In the genomic region with DNA sequence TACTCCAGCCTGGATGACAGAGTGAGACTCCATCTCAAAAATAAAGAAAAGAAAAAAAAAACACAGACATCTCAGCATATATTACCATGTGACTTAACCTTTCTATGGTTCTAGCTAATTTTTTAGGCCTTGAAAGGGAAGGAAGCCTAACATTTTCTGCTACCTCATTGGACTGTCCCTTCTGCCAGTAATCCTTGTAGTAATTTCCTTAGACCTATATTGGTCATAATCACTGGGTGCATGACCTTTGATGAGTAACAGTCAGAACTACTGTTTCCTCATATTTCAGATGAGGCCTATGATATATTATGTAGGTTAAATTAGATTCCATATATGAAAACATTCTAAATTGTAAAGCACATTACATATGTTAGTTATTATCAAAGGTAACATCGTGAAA, we compare ENCODE assay signal across 14 cellular contexts.
DNase-seq lines count a peak whose midpoint lies in the region; ATAC-seq and TF ChIP-seq lines count a peak whose summit lies in the region.
"Had no signal": no experiment of that assay in that cellular context is flagged by ENCODE, and none has a peak within 500 bp of the region (broad histone marks: within the 10 kb centered on the region; RNA-seq: fewer than 3 reads in every experiment).

No MANE protein-coding gene starts in this region.

- peak overlapping the region; percentile 11 for H3K4me3 Mint-ChIP-seq in activated naive CD4-positive, alpha-beta T cell treated with anti-CD3 and anti-CD28 coated beads, Interleukin-2, amount 50 U/mL, for 24 hours
- no peak overlapping the region for H3K4me3 Mint-ChIP-seq in stimulated activated naive CD8-positive, alpha-beta T cell treated with anti-CD3 and anti-CD28 coated beads, Interleukin-15, Interleukin-2, amounts not matched to agents 100 ng/mL and 50 ng/mL, for 24 hours

- H3K36me3 ChIP-seq in brain microvascular endothelial cell (replicated peaks) = no peaks in the 10 kb centered on the region
- H3K36me3 ChIP-seq: gastrocnemius medialis, right atrium auricular region had no signal

- no peak overlapping the region for H3K27ac Mint-ChIP-seq in activated naive CD4-positive, alpha-beta T cell treated with anti-CD3 and anti-CD28 coated beads, Interleukin-2, amount 50 U/mL, for 24 hours
- peak overlapping the region; percentile 68 for H3K27ac Mint-ChIP-seq in stimulated activated naive CD8-positive, alpha-beta T cell treated with anti-CD3 and anti-CD28 coated beads, Interleukin-15, Interleukin-2, amounts not matched to agents 100 ng/mL and 50 ng/mL, for 24 hours

- no peak overlapping the region for H3K27ac ChIP-seq in brain microvascular endothelial cell
- H3K27ac ChIP-seq: gastrocnemius medialis, HL-60, right atrium auricular region had no signal

- DNase-seq in activated naive CD4-positive, alpha-beta T cell treated with anti-CD3 and anti-CD28 coated beads, Interleukin-2, amount 50 U/mL, for 16 hours = no peak
- peak; percentile 12 for DNase-seq in brain microvascular endothelial cell
- no peak for DNase-seq in ecto neural progenitor cell (ENCODE audit: low spot score)
- DNase-seq: activated CD4-positive, alpha-beta T cell treated with anti-CD3 and anti-CD28 coated beads, Interleukin-2, amount 50 U/mL, for 1 hour; gastrocnemius medialis; NCI-H2081 treated with DMSO at 0.1 percent for 48 hours; RPMI8226 had no signal

- peaks cover 19% of the 10 kb centered on the region for H3K4me1 Mint-ChIP-seq in activated naive CD4-positive, alpha-beta T cell treated with anti-CD3 and anti-CD28 coated beads, Interleukin-2, amount 50 U/mL, for 24 hours
- H3K4me1 Mint-ChIP-seq in stimulated activated naive CD8-positive, alpha-beta T cell treated with anti-CD3 and anti-CD28 coated beads, Interleukin-15, Interleukin-2, amounts not matched to agents 100 ng/mL and 50 ng/mL, for 24 hours (ENCODE audit: low read depth) = peaks cover 39% of the 10 kb centered on the region

- no peak overlapping the region for H3K4me3 ChIP-seq in brain microvascular endothelial cell (ENCODE audit: low read depth, low read length)
- H3K4me3 ChIP-seq: gastrocnemius medialis, right atrium auricular region had no signal

- no peak for TF ChIP-seq CTCF in brain microvascular endothelial cell (IDR thresholded peaks at IDR 0.05; ENCODE audit: low read depth, low read length, missing control alignments)

- H3K36me3 Mint-ChIP-seq in activated naive CD4-positive, alpha-beta T cell treated with anti-CD3 and anti-CD28 coated beads, Interleukin-2, amount 50 U/mL, for 24 hours = peaks cover 2% of the 10 kb centered on the region
- H3K36me3 Mint-ChIP-seq in stimulated activated naive CD8-positive, alpha-beta T cell treated with anti-CD3 and anti-CD28 coated beads, Interleukin-15, Interleukin-2, amounts not matched to agents 100 ng/mL and 50 ng/mL, for 24 hours (ENCODE audit: low read depth) = peaks cover 8% of the 10 kb centered on the region

- no peaks in the 10 kb centered on the region for H3K27me3 Mint-ChIP-seq in activated naive CD4-positive, alpha-beta T cell treated with anti-CD3 and anti-CD28 coated beads, Interleukin-2, amount 50 U/mL, for 24 hours
- H3K27me3 Mint-ChIP-seq in stimulated activated naive CD8-positive, alpha-beta T cell treated with anti-CD3 and anti-CD28 coated beads, Interleukin-15, Interleukin-2, amounts not matched to agents 100 ng/mL and 50 ng/mL, for 24 hours = no peaks in the 10 kb centered on the region

- ATAC-seq in HG03565 (IDR thresholded peaks at IDR 0.05; ENCODE audit: unreplicated experiment) (peak; percentile 61), GM18861 (IDR thresholded peaks at IDR 0.05; ENCODE audit: unreplicated experiment) (no peak), HG02938 (IDR thresholded peaks at IDR 0.05; ENCODE audit: unreplicated experiment) (no peak)
- ATAC-seq: gastrocnemius medialis had no signal

- no peaks in the 10 kb centered on the region for H3K27me3 ChIP-seq in brain microvascular endothelial cell (replicated peaks)
- H3K27me3 ChIP-seq: gastrocnemius medialis, right atrium auricular region had no signal

- H3K9me3 Mint-ChIP-seq in activated naive CD4-positive, alpha-beta T cell treated with anti-CD3 and anti-CD28 coated beads, Interleukin-2, amount 50 U/mL, for 24 hours = no peaks in the 10 kb centered on the region
- no peaks in the 10 kb centered on the region for H3K9me3 Mint-ChIP-seq in stimulated activated naive CD8-positive, alpha-beta T cell treated with anti-CD3 and anti-CD28 coated beads, Interleukin-15, Interleukin-2, amounts not matched to agents 100 ng/mL and 50 ng/mL, for 24 hours

- in situ Hi-C loops in brain microvascular endothelial cell (cut with HindIII; ENCODE audit: low pct_ligation_motif_present, low sequenced_read_pairs) = no loop called here
